15 cellular contexts compared by ENCODE assay signal in the genomic region with DNA sequence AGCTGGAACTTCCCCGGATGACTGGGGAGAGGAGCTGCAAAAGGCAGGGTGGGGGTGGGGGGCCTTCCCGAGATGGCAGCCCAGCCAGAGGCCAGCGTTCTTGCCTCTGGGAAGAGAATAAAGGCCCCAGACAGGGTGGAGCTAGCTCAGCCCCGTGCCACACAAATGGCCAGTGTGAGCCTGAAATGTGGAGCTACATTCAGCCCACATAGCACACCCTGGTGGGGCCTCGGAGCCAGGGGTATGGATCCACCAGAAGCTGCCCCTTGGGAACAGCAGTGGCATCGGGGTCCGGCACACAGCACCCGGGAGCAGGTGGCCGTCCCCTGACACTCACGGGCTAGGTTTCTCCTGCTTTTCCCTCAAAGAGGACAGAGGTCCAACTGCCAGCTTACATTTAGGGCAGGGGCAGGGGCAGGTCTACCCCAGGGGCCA.
DNase-seq lines count a peak whose midpoint lies in the region; ATAC-seq, FAIRE-seq and TF ChIP-seq lines count a peak whose summit lies in the region.
"Had no signal": no experiment of that assay in that cellular context is flagged by ENCODE, and none has a peak within 500 bp of the region (broad histone marks: within the 10 kb centered on the region; RNA-seq: fewer than 3 reads in every experiment).

No MANE protein-coding gene starts in this region.

- peaks cover 0 to 5% (median 0%) of the 10 kb centered on the region in 8 donors for H3K9me3 Mint-ChIP-seq in CD4-positive, alpha-beta memory T cell
- H3K9me3 Mint-ChIP-seq in T-cell (no peaks in the 10 kb centered on the region), endothelial cell (ENCODE audit: unreplicated experiment) (no peaks in the 10 kb centered on the region)
- H3K9me3 Mint-ChIP-seq: HFFc6 had no signal

- no peak for FAIRE-seq in GM19239 (lab: Jason Lieb, UNC)
- FAIRE-seq: islet of Langerhans had no signal

- intact Hi-C loops in CD4-positive, alpha-beta memory T cell (cut with micrococcal nuclease): loop anchor here (2.0 to 5.0 kb wide), 2 partner anchors 65 to 72 kb away; no protein-coding TSS in a partner anchor
- intact Hi-C loops in ascending aorta (cut with DNase I): no loop called here

- peaks cover 29% of the 10 kb centered on the region for H3K4me1 ChIP-seq in CD4-positive, alpha-beta memory T cell (ENCODE audit: insufficient read depth, low read length)
- H3K4me1 ChIP-seq in ascending aorta: no peaks in the 10 kb centered on the region
- H3K4me1 ChIP-seq: vagina had no signal

- no peaks in the 10 kb centered on the region for H3K27me3 ChIP-seq in CD4-positive, alpha-beta memory T cell (ENCODE audit: insufficient read depth, low read length)
- no peaks in the 10 kb centered on the region for H3K27me3 ChIP-seq in ascending aorta
- H3K27me3 ChIP-seq: vagina had no signal

- ATAC-seq in T-cell (replicated peaks in 1 of 4): peak in 2 of 4 experiments; percentile 15 to 32
- ATAC-seq: GM12878 had no signal

- H3K36me3 Mint-ChIP-seq in CD4-positive, alpha-beta memory T cell: peaks cover 0 to 4% of the 10 kb centered on the region in 2 donors
- H3K36me3 Mint-ChIP-seq in T-cell (peaks cover 3% of the 10 kb centered on the region), endothelial cell (ENCODE audit: low read depth, unreplicated experiment) (peaks cover 13% of the 10 kb centered on the region)

- no peak for DNase-seq in CD4-positive, alpha-beta memory T cell
- DNase-seq in T-cell: no peak
- DNase-seq in endothelial cell (ENCODE audit: low spot score): no peak
- peak; percentile 20 for DNase-seq in pons (ENCODE audit: low spot score)
- DNase-seq in NCI-H1436 (lab: John Stamatoyannopoulos, UW): no peak
- no peak for DNase-seq in GM19239 (ENCODE audit: insufficient read length, low spot score)
- DNase-seq in ascending aorta (ENCODE audit: low spot score in 2 of 2): no peak
- no peak for DNase-seq in NCI-H2081 (lab: John Stamatoyannopoulos, UW)
- DNase-seq: Calu3, HFFc6, NCI-H510A treated with DMSO at 0.1 percent for 48 hours, SHP77 treated with DMSO at 0.1 percent for 48 hours had no signal

- H3K4me3 ChIP-seq in CD4-positive, alpha-beta memory T cell (ENCODE audit: low read length in 2 of 2): peak overlapping the region in 1 of 2 donors; percentile 5
- H3K4me3 ChIP-seq in ascending aorta: no peak overlapping the region
- H3K4me3 ChIP-seq: GM12878, vagina had no signal

- peak overlapping the region; percentile 54 for H3K27ac ChIP-seq in CD4-positive, alpha-beta memory T cell (ENCODE audit: low read depth, low read length)
- H3K27ac ChIP-seq in ascending aorta: peak overlapping the region in 1 of 2 donors; percentile 31
- H3K27ac ChIP-seq: vagina had no signal

- H3K9me3 ChIP-seq in CD4-positive, alpha-beta memory T cell (ENCODE audit: control insufficient read depth in 1 of 2, low read length in 2 of 2): no peaks in the 10 kb centered on the region
- no peaks in the 10 kb centered on the region for H3K9me3 ChIP-seq in ascending aorta
- H3K9me3 ChIP-seq: vagina had no signal

- H3K36me3 ChIP-seq in CD4-positive, alpha-beta memory T cell (ENCODE audit: insufficient read depth, low read length): no peaks in the 10 kb centered on the region
- H3K36me3 ChIP-seq in ascending aorta: no peaks in the 10 kb centered on the region
- H3K36me3 ChIP-seq: vagina had no signal

- peaks cover 9 to 38% (median 28%) of the 10 kb centered on the region in 4 donors for H3K4me1 Mint-ChIP-seq in CD4-positive, alpha-beta memory T cell
- H3K4me1 Mint-ChIP-seq in T-cell: peaks cover 25 to 35% (median 28%) of the 10 kb centered on the region in 3 donors
- H3K4me1 Mint-ChIP-seq in endothelial cell (ENCODE audit: unreplicated experiment): peaks cover 11% of the 10 kb centered on the region

- no peak for TF ChIP-seq CTCF in endothelial cell (IDR thresholded peaks at IDR 0.05; ENCODE audit: unreplicated experiment)
- TF ChIP-seq CTCF in ascending aorta (IDR thresholded peaks at IDR 0.05): no peak

- POLR2A ChIA-PET in CD4-positive, alpha-beta memory T cell (lab: Charles Lee; ENCODE audit: partially characterized antibody): interaction anchor here (0.6 to 3.6 kb wide), 10 partner anchors 11 to 343 kb away, joined by 3 to 64 read pairs (median 4); partner anchors contain the start of genes NDUFV3 and UBASH3A
- POLR2A ChIA-PET in T-cell (lab: Charles Lee): interaction anchor here in 1 of 2 donors (0.5 to 0.7 kb wide), 2 partner anchors 40 to 154 kb away, joined by 3 to 4 read pairs; no protein-coding TSS in a partner anchor

- H3K27me3 Mint-ChIP-seq in CD4-positive, alpha-beta memory T cell: no peaks in the 10 kb centered on the region
- H3K27me3 Mint-ChIP-seq in T-cell: no peaks in the 10 kb centered on the region
- H3K27me3 Mint-ChIP-seq in endothelial cell (ENCODE audit: unreplicated experiment): no peaks in the 10 kb centered on the region

- CTCF ChIA-PET in CD4-positive, alpha-beta memory T cell (lab: Charles Lee; ENCODE audit: partially characterized antibody): interaction anchor here (1.0 to 2.7 kb wide), 6 partner anchors 8 to 71 kb away, joined by 3 to 10 read pairs (median 4); no protein-coding TSS in a partner anchor
- CTCF ChIA-PET in T-cell (lab: Charles Lee): no interaction called here

- peak overlapping the region in 7 of 8 donors; percentile 69 to 88 (median 75) for H3K4me3 Mint-ChIP-seq in CD4-positive, alpha-beta memory T cell
- peak overlapping the region; percentile 52 to 82 (median 77) for H3K4me3 Mint-ChIP-seq in T-cell
- H3K4me3 Mint-ChIP-seq in endothelial cell (ENCODE audit: unreplicated experiment): no peak overlapping the region
- H3K4me3 Mint-ChIP-seq: HFFc6 had no signal

- peak overlapping the region; percentile 84 to 99 (median 96) for H3K27ac Mint-ChIP-seq in CD4-positive, alpha-beta memory T cell
- peak overlapping the region; percentile 98 to 99 for H3K27ac Mint-ChIP-seq in T-cell
- peak overlapping the region; percentile 80 for H3K27ac Mint-ChIP-seq in endothelial cell (ENCODE audit: unreplicated experiment)
- H3K27ac Mint-ChIP-seq: HFFc6 had no signal
